ENCODE assay signal across 1 cellular context in genomic region chr7:149422065-149422913, GRCh38.
TF ChIP-seq lines count a peak whose summit lies in the region.

No MANE protein-coding gene starts in this region.

TF ChIP-seq in HepG2, 621 proteins besides CTCF, POLR2A, EP300 and RAD21 (continued from another document and continues in another):
- TF ChIP-seq MXD3 (CRISPR knock-in tag; IDR thresholded peaks at IDR 0.05) (no peak), ZNF543 (CRISPR knock-in tag; IDR thresholded peaks at IDR 0.05) (no peak), TOE1 (CRISPR knock-in tag; IDR thresholded peaks at IDR 0.05) (no peak), ZBTB21 (CRISPR knock-in tag; IDR thresholded peaks at IDR 0.05) (no peak), ZKSCAN1 (IDR thresholded peaks at IDR 0.05; ENCODE audit: low read length) (no peak), ZNF562 (CRISPR knock-in tag; IDR thresholded peaks at IDR 0.05; ENCODE audit: borderline replicate concordance) (no peak), ZNF577 (CRISPR knock-in tag; IDR thresholded peaks at IDR 0.05; ENCODE audit: borderline replicate concordance, low read depth) (no peak), ZSCAN21 (CRISPR knock-in tag; IDR thresholded peaks at IDR 0.05; ENCODE audit: borderline replicate concordance) (no peak), STAG1 (CRISPR knock-in tag; IDR thresholded peaks at IDR 0.05) (no peak; the same call in 1 of the 2 replicates), PAWR (CRISPR knock-in tag; IDR thresholded peaks at IDR 0.05; ENCODE audit: borderline replicate concordance) (no peak), ZNF230 (CRISPR knock-in tag; IDR thresholded peaks at IDR 0.05) (no peak), HNF4A (CRISPR knock-in tag; IDR thresholded peaks at IDR 0.05) (no peak), ZNF251 (CRISPR knock-in tag; IDR thresholded peaks at IDR 0.05) (no peak), ZNF569 (CRISPR knock-in tag; IDR thresholded peaks at IDR 0.05; ENCODE audit: borderline replicate concordance) (no peak), BATF2 (CRISPR knock-in tag; IDR thresholded peaks at IDR 0.05) (no peak), AKNA (CRISPR knock-in tag; IDR thresholded peaks at IDR 0.05; ENCODE audit: borderline replicate concordance) (no peak), MXI1 (IDR thresholded peaks at IDR 0.05; ENCODE audit: borderline replicate concordance, low read depth, low read length) (no peak), KLF11 (CRISPR knock-in tag; IDR thresholded peaks at IDR 0.05) (no peak), ZBTB42 (CRISPR knock-in tag; IDR thresholded peaks at IDR 0.05) (no peak), MLXIP (CRISPR knock-in tag; IDR thresholded peaks at IDR 0.05; ENCODE audit: borderline replicate concordance) (no peak), HDAC1 (CRISPR knock-in tag; IDR thresholded peaks at IDR 0.05) (peak; percentile 45; the same call in 1 of the 2 replicates), MAZ (IDR thresholded peaks at IDR 0.05; ENCODE audit: borderline replicate concordance, low read depth, low read length) (no peak), MAZ (CRISPR knock-in tag; IDR thresholded peaks at IDR 0.05; ENCODE audit: low read depth) (peak; percentile 54; the same call in 1 of the 2 replicates), ZNF749 (CRISPR knock-in tag; IDR thresholded peaks at IDR 0.05; ENCODE audit: borderline replicate concordance) (no peak), ZBTB33 (CRISPR knock-in tag; IDR thresholded peaks at IDR 0.05) (peak; percentile 89), SRSF1 (optimal IDR thresholded peaks at IDR 0.05; ENCODE audit: low read depth, low read length) (no peak), SALL2 (CRISPR knock-in tag; IDR thresholded peaks at IDR 0.05) (0 out of 2 replicates have a peak, but pooled peaks have one; percentile 35), ZNF644 (CRISPR knock-in tag; IDR thresholded peaks at IDR 0.05; ENCODE audit: low read depth) (no peak), ZNF225 (CRISPR knock-in tag; IDR thresholded peaks at IDR 0.05) (no peak), ZNF737 (CRISPR knock-in tag; IDR thresholded peaks at IDR 0.05; ENCODE audit: borderline replicate concordance) (no peak), THAP7 (CRISPR knock-in tag; IDR thresholded peaks at IDR 0.05) (no peak), FOSL1 (CRISPR knock-in tag; IDR thresholded peaks at IDR 0.05; ENCODE audit: borderline replicate concordance) (no peak), ZFX (CRISPR knock-in tag; IDR thresholded peaks at IDR 0.05; ENCODE audit: low read depth) (peak; percentile 68), TRIM22 (IDR thresholded peaks at IDR 0.05) (no peak), ZNF800 (CRISPR knock-in tag; IDR thresholded peaks at IDR 0.05) (no peak), ZNF256 (CRISPR knock-in tag; conservative IDR thresholded peaks at IDR 0.05) (no peak), MATR3 (CRISPR knock-in tag; IDR thresholded peaks at IDR 0.05) (no peak), TFDP1 (CRISPR knock-in tag; IDR thresholded peaks at IDR 0.05; ENCODE audit: borderline replicate concordance) (0 out of 2 replicates have a peak, but pooled peaks have one; percentile 26), ZNF891 (CRISPR knock-in tag; IDR thresholded peaks at IDR 0.05) (no peak), TCF7 (IDR thresholded peaks at IDR 0.05; ENCODE audit: low read depth) (no peak), MYC (CRISPR knock-in tag; IDR thresholded peaks at IDR 0.05; ENCODE audit: borderline replicate concordance) (peak; percentile 44; the same call in 1 of the 2 replicates), SMAD9 (CRISPR knock-in tag; IDR thresholded peaks at IDR 0.05) (no peak), HNRNPUL1 (IDR thresholded peaks at IDR 0.05; ENCODE audit: low read depth, low read length) (no peak), PHF20 (CRISPR knock-in tag; IDR thresholded peaks at IDR 0.05) (peak; percentile 28; the same call in 1 of the 2 replicates), NCOA2 (CRISPR knock-in tag; IDR thresholded peaks at IDR 0.05) (no peak), ZNF512B (CRISPR knock-in tag; IDR thresholded peaks at IDR 0.05; ENCODE audit: borderline replicate concordance) (no peak), XRCC5 (optimal IDR thresholded peaks at IDR 0.05; ENCODE audit: low read length) (no peak)
